In genomic region chr7:98213296-98213873, GRCh38 we compare ENCODE assay signal across 2 cellular contexts.
A peak's percentile ranks its signal among the peaks of the same experiment; 100 is the strongest.
TF ChIP-seq lines count a peak whose summit lies in the region.

No MANE protein-coding gene starts in this region.

TF ChIP-seq in SK-N-SH, 30 proteins besides CTCF, POLR2A, EP300 and RAD21:
- TF ChIP-seq TEAD4 (IDR thresholded peaks at IDR 0.05; ENCODE audit: borderline replicate concordance, insufficient read depth) = no peak
- TF ChIP-seq MAX (IDR thresholded peaks at IDR 0.05; ENCODE audit: low read depth) = no peak
- no peak for TF ChIP-seq POLR2AphosphoS5 (IDR thresholded peaks at IDR 0.05; ENCODE audit: low read depth, low read length)
- TF ChIP-seq MXI1 (IDR thresholded peaks at IDR 0.05; ENCODE audit: low read depth, low read length) = no peak
- TF ChIP-seq YY1 (IDR thresholded peaks at IDR 0.05; ENCODE audit: low read depth) = no peak
- TF ChIP-seq, protein P1, sequence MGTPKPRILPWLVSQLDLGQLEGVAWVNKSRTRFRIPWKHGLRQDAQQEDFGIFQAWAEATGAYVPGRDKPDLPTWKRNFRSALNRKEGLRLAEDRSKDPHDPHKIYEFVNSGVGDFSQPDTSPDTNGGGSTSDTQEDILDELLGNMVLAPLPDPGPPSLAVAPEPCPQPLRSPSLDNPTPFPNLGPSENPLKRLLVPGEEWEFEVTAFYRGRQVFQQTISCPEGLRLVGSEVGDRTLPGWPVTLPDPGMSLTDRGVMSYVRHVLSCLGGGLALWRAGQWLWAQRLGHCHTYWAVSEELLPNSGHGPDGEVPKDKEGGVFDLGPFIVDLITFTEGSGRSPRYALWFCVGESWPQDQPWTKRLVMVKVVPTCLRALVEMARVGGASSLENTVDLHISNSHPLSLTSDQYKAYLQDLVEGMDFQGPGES (IDR thresholded peaks at IDR 0.05; ENCODE audit: low read depth, low read length) = no peak
- no peak for TF ChIP-seq FOXJ3 (CRISPR knock-in tag; IDR thresholded peaks at IDR 0.05)

TF ChIP-seq in HepG2, 621 proteins besides CTCF, POLR2A, EP300 and RAD21:
- TF ChIP-seq NAIF1 (CRISPR knock-in tag; IDR thresholded peaks at IDR 0.05; ENCODE audit: borderline replicate concordance) (no peak), ZNF674 (CRISPR knock-in tag; IDR thresholded peaks at IDR 0.05; ENCODE audit: low read depth) (no peak), POLR2G (IDR thresholded peaks at IDR 0.05; ENCODE audit: low read depth, low read length) (0 out of 2 replicates have a peak, but pooled peaks have one; percentile 15)
